ENCODE assay signal across 1 cellular context in genomic region chr12:118052324-118053070, GRCh38.
A peak's percentile ranks its signal among the peaks of the same experiment; 100 is the strongest.
TF ChIP-seq lines count a peak whose summit lies in the region.

No MANE protein-coding gene starts in this region.

TF ChIP-seq in HepG2, 621 proteins besides CTCF, POLR2A, EP300 and RAD21 (continued from another document and continues in another):
- TF ChIP-seq, protein P1, sequence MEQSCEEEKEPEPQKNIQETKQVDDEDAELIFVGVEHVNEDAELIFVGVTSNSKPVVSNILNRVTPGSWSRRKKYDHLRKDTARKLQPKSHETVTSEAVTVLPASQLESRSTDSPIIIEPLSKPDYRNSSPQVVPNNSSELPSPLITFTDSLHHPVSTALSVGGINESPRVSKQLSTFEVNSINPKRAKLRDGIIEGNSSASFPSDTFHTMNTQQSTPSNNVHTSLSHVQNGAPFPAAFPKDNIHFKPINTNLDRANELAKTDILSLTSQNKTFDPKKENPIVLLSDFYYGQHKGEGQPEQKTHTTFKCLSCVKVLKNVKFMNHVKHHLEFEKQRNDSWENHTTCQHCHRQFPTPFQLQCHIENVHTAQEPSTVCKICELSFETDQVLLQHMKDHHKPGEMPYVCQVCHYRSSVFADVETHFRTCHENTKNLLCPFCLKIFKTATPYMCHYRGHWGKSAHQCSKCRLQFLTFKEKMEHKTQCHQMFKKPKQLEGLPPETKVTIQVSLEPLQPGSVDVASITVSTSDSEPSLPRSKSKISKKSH (CRISPR knock-in tag; IDR thresholded peaks at IDR 0.05; ENCODE audit: borderline replicate concordance) = no peak
- TF ChIP-seq FOXA3 (CRISPR knock-in tag; IDR thresholded peaks at IDR 0.05) (peak; percentile 87), BHLHE40 (IDR thresholded peaks at IDR 0.05; ENCODE audit: low read length) (0 out of 2 replicates have a peak, but pooled peaks have one; percentile 37), TAF15 (IDR thresholded peaks at IDR 0.05; ENCODE audit: low read depth, low read length, poor library complexity, severe bottlenecking) (no peak), ZNF124 (CRISPR knock-in tag; IDR thresholded peaks at IDR 0.05) (peak; percentile 37; the same call in 1 of the 2 replicates), ZNF260 (CRISPR knock-in tag; IDR thresholded peaks at IDR 0.05; ENCODE audit: borderline replicate concordance, low read depth) (no peak), RORA (CRISPR knock-in tag; IDR thresholded peaks at IDR 0.05) (no peak), DMAP1 (CRISPR knock-in tag; IDR thresholded peaks at IDR 0.05) (peak; percentile 76), MZF1 (CRISPR knock-in tag; IDR thresholded peaks at IDR 0.05; ENCODE audit: borderline replicate concordance) (no peak), CCAR2 (optimal IDR thresholded peaks at IDR 0.05; ENCODE audit: low read depth, low read length) (no peak), ZBTB8A (CRISPR knock-in tag; IDR thresholded peaks at IDR 0.05; ENCODE audit: borderline replicate concordance, low read depth) (no peak), YEATS4 (CRISPR knock-in tag; IDR thresholded peaks at IDR 0.05; ENCODE audit: borderline replicate concordance) (peak; percentile 68), NFE2 (CRISPR knock-in tag; IDR thresholded peaks at IDR 0.05) (no peak), NONO (IDR thresholded peaks at IDR 0.05) (no peak), NONO (CRISPR knock-in tag; conservative IDR thresholded peaks at IDR 0.05) (peak; percentile 55), ZNF383 (CRISPR knock-in tag; IDR thresholded peaks at IDR 0.05; ENCODE audit: borderline replicate concordance) (no peak), REL (CRISPR knock-in tag; conservative IDR thresholded peaks at IDR 0.05) (no peak), ZNF546 (CRISPR knock-in tag; conservative IDR thresholded peaks at IDR 0.05) (0 out of 2 replicates have a peak, but pooled peaks have one; percentile 61), IRX3 (CRISPR knock-in tag; IDR thresholded peaks at IDR 0.05; ENCODE audit: borderline replicate concordance, low read depth) (no peak; the same call in 1 of the 2 replicates), ARID3A (IDR thresholded peaks at IDR 0.05; ENCODE audit: low read depth, low read length) (peak; percentile 50; the same call in 1 of the 2 replicates), ZNF180 (CRISPR knock-in tag; IDR thresholded peaks at IDR 0.05; ENCODE audit: borderline replicate concordance, low read depth) (no peak), MBNL3 (CRISPR knock-in tag; conservative IDR thresholded peaks at IDR 0.05) (no peak), PTBP1 (IDR thresholded peaks at IDR 0.05; ENCODE audit: low read depth, low read length, poor library complexity, severe bottlenecking) (no peak), ASH2L (IDR thresholded peaks at IDR 0.05; ENCODE audit: insufficient read length, low read depth, low read length) (peak; percentile 85), HOXA7 (CRISPR knock-in tag; IDR thresholded peaks at IDR 0.05) (no peak), TRIM24 (CRISPR knock-in tag; IDR thresholded peaks at IDR 0.05) (no peak), ZNF136 (CRISPR knock-in tag; IDR thresholded peaks at IDR 0.05; ENCODE audit: low read depth) (0 out of 2 replicates have a peak, but pooled peaks have one; percentile 74), ZNF484 (CRISPR knock-in tag; IDR thresholded peaks at IDR 0.05; ENCODE audit: borderline replicate concordance, low read depth) (no peak), FOXK2 (IDR thresholded peaks at IDR 0.05) (peak; percentile 88), KDM6A (CRISPR knock-in tag; IDR thresholded peaks at IDR 0.05; ENCODE audit: low read depth) (peak; percentile 93), ZNF264 (CRISPR knock-in tag; IDR thresholded peaks at IDR 0.05) (peak; percentile 73; the same call in 1 of the 2 replicates), CHCHD3 (CRISPR knock-in tag; IDR thresholded peaks at IDR 0.05) (no peak), ARNT2 (CRISPR knock-in tag; IDR thresholded peaks at IDR 0.05; ENCODE audit: low read depth) (peak; percentile 50; the same call in 1 of the 2 replicates), SIX4 (CRISPR knock-in tag; IDR thresholded peaks at IDR 0.05) (peak; percentile 54; the same call in 1 of the 2 replicates), ZNF343 (CRISPR knock-in tag; IDR thresholded peaks at IDR 0.05) (no peak), ELF1 (CRISPR knock-in tag; IDR thresholded peaks at IDR 0.05) (peak; percentile 60; the same call in 1 of the 2 replicates), JARID2 (CRISPR knock-in tag; IDR thresholded peaks at IDR 0.05; ENCODE audit: insufficient replicate concordance) (no peak), JUNB (CRISPR knock-in tag; IDR thresholded peaks at IDR 0.05; ENCODE audit: borderline replicate concordance) (peak; percentile 97), RNF219 (CRISPR knock-in tag; IDR thresholded peaks at IDR 0.05) (no peak), ZNF562 (CRISPR knock-in tag; IDR thresholded peaks at IDR 0.05; ENCODE audit: borderline replicate concordance) (no peak), ZNF143 (CRISPR knock-in tag; IDR thresholded peaks at IDR 0.05) (0 out of 2 replicates have a peak, but pooled peaks have one; percentile 25), ZNF788 (CRISPR knock-in tag; IDR thresholded peaks at IDR 0.05; ENCODE audit: borderline replicate concordance) (peak; percentile 76; the same call in 1 of the 2 replicates)
- TF ChIP-seq, protein P2, sequence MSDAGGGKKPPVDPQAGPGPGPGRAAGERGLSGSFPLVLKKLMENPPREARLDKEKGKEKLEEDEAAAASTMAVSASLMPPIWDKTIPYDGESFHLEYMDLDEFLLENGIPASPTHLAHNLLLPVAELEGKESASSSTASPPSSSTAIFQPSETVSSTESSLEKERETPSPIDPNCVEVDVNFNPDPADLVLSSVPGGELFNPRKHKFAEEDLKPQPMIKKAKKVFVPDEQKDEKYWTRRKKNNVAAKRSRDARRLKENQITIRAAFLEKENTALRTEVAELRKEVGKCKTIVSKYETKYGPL (CRISPR knock-in tag; IDR thresholded peaks at IDR 0.05) = no peak
- TF ChIP-seq, protein P3, sequence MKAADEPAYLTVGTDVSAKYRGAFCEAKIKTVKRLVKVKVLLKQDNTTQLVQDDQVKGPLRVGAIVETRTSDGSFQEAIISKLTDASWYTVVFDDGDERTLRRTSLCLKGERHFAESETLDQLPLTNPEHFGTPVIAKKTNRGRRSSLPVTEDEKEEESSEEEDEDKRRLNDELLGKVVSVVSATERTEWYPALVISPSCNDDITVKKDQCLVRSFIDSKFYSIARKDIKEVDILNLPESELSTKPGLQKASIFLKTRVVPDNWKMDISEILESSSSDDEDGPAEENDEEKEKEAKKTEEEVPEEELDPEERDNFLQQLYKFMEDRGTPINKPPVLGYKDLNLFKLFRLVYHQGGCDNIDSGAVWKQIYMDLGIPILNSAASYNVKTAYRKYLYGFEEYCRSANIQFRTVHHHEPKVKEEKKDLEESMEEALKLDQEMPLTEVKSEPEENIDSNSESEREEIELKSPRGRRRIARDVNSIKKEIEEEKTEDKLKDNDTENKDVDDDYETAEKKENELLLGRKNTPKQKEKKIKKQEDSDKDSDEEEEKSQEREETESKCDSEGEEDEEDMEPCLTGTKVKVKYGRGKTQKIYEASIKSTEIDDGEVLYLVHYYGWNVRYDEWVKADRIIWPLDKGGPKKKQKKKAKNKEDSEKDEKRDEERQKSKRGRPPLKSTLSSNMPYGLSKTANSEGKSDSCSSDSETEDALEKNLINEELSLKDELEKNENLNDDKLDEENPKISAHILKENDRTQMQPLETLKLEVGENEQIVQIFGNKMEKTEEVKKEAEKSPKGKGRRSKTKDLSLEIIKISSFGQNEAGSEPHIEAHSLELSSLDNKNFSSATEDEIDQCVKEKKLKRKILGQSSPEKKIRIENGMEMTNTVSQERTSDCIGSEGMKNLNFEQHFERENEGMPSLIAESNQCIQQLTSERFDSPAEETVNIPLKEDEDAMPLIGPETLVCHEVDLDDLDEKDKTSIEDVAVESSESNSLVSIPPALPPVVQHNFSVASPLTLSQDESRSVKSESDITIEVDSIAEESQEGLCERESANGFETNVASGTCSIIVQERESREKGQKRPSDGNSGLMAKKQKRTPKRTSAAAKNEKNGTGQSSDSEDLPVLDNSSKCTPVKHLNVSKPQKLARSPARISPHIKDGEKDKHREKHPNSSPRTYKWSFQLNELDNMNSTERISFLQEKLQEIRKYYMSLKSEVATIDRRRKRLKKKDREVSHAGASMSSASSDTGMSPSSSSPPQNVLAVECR (CRISPR knock-in tag; IDR thresholded peaks at IDR 0.05; ENCODE audit: borderline replicate concordance) = peak; percentile 78; the same call in 1 of the 2 replicates
- TF ChIP-seq, protein P4, sequence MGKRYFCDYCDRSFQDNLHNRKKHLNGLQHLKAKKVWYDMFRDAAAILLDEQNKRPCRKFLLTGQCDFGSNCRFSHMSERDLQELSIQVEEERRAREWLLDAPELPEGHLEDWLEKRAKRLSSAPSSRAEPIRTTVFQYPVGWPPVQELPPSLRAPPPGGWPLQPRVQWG (CRISPR knock-in tag; IDR thresholded peaks at IDR 0.05; ENCODE audit: borderline replicate concordance, low read depth) = no peak
- TF ChIP-seq, protein P5, sequence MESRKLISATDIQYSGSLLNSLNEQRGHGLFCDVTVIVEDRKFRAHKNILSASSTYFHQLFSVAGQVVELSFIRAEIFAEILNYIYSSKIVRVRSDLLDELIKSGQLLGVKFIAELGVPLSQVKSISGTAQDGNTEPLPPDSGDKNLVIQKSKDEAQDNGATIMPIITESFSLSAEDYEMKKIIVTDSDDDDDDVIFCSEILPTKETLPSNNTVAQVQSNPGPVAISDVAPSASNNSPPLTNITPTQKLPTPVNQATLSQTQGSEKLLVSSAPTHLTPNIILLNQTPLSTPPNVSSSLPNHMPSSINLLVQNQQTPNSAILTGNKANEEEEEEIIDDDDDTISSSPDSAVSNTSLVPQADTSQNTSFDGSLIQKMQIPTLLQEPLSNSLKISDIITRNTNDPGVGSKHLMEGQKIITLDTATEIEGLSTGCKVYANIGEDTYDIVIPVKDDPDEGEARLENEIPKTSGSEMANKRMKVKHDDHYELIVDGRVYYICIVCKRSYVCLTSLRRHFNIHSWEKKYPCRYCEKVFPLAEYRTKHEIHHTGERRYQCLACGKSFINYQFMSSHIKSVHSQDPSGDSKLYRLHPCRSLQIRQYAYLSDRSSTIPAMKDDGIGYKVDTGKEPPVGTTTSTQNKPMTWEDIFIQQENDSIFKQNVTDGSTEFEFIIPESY (CRISPR knock-in tag; IDR thresholded peaks at IDR 0.05) = peak; percentile 84
- TF ChIP-seq, protein P6, sequence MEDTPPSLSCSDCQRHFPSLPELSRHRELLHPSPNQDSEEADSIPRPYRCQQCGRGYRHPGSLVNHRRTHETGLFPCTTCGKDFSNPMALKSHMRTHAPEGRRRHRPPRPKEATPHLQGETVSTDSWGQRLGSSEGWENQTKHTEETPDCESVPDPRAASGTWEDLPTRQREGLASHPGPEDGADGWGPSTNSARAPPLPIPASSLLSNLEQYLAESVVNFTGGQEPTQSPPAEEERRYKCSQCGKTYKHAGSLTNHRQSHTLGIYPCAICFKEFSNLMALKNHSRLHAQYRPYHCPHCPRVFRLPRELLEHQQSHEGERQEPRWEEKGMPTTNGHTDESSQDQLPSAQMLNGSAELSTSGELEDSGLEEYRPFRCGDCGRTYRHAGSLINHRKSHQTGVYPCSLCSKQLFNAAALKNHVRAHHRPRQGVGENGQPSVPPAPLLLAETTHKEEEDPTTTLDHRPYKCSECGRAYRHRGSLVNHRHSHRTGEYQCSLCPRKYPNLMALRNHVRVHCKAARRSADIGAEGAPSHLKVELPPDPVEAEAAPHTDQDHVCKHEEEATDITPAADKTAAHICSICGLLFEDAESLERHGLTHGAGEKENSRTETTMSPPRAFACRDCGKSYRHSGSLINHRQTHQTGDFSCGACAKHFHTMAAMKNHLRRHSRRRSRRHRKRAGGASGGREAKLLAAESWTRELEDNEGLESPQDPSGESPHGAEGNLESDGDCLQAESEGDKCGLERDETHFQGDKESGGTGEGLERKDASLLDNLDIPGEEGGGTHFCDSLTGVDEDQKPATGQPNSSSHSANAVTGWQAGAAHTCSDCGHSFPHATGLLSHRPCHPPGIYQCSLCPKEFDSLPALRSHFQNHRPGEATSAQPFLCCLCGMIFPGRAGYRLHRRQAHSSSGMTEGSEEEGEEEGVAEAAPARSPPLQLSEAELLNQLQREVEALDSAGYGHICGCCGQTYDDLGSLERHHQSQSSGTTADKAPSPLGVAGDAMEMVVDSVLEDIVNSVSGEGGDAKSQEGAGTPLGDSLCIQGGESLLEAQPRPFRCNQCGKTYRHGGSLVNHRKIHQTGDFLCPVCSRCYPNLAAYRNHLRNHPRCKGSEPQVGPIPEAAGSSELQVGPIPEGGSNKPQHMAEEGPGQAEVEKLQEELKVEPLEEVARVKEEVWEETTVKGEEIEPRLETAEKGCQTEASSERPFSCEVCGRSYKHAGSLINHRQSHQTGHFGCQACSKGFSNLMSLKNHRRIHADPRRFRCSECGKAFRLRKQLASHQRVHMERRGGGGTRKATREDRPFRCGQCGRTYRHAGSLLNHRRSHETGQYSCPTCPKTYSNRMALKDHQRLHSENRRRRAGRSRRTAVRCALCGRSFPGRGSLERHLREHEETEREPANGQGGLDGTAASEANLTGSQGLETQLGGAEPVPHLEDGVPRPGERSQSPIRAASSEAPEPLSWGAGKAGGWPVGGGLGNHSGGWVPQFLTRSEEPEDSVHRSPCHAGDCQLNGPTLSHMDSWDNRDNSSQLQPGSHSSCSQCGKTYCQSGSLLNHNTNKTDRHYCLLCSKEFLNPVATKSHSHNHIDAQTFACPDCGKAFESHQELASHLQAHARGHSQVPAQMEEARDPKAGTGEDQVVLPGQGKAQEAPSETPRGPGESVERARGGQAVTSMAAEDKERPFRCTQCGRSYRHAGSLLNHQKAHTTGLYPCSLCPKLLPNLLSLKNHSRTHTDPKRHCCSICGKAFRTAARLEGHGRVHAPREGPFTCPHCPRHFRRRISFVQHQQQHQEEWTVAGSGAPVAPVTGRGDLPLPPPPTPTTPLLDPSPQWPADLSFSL (CRISPR knock-in tag; IDR thresholded peaks at IDR 0.05) = 0 out of 2 replicates have a peak, but pooled peaks have one; percentile 64
